In genomic region chr1:30756545-30757195, GRCh38 we compare ENCODE assay signal across 8 cellular contexts. TPM values are rescaled to one million over a fixed set of nuclear protein-coding genes. Genes with fewer than 3 reads are reported as not detected.
DNase-seq lines count a peak whose midpoint lies in the region; ATAC-seq and TF ChIP-seq lines count a peak whose summit lies in the region.

No MANE protein-coding gene starts in this region.

- DNase-seq in CD8-positive, alpha-beta T cell = peak; percentile 52 to 87 (median 80)
- peak; percentile 99 for DNase-seq in NB4 (ENCODE audit: low read depth)
- peak; percentile 68 for DNase-seq in activated CD8-positive, alpha-beta memory T cell treated with anti-CD3 and anti-CD28 coated beads, Interleukin-2, amount 50 U/mL, for 1 hour (ENCODE audit: extremely low read depth)
- DNase-seq in neuronal stem cell (ENCODE audit: low spot score) = no peak
- no peak for DNase-seq in SHP77 (lab: John Stamatoyannopoulos, UW)

- H3K4me3 ChIP-seq in CD8-positive, alpha-beta T cell (ENCODE audit: low read depth, low read length) = peak overlapping the region; percentile 87
- H3K4me3 ChIP-seq in NB4 (ENCODE audit: low read depth, low read length) (peak overlapping the region; percentile 93), esophagus (ENCODE audit: low read depth in 1 of 2, low read length in 2 of 2) (peak overlapping the region; percentile 25 to 30), neuronal stem cell (ENCODE audit: low read length in 2 of 2) (no peak overlapping the region), urinary bladder (ENCODE audit: low read depth, low read length) (peak overlapping the region; percentile 32)

- peak overlapping the region; percentile 97 for H3K4me3 Mint-ChIP-seq in CD8-positive, alpha-beta T cell

- peaks cover 86% of the 10 kb centered on the region for H3K4me1 Mint-ChIP-seq in CD8-positive, alpha-beta T cell (ENCODE audit: low read depth)

- no peak overlapping the region for H2BK12ac ChIP-seq in neuronal stem cell (ENCODE audit: low read length)

- no peak overlapping the region for H4K8ac ChIP-seq in neuronal stem cell (ENCODE audit: low read depth, low read length)

- TF ChIP-seq POLR2A in NB4 (IDR thresholded peaks at IDR 0.05; ENCODE audit: extremely low read depth, insufficient read length) = no peak

- H3K36me3 ChIP-seq in CD8-positive, alpha-beta T cell (ENCODE audit: insufficient read depth, low read length) = no peaks in the 10 kb centered on the region
- H3K36me3 ChIP-seq in esophagus (ENCODE audit: control insufficient read depth in 2 of 2, insufficient read depth in 2 of 2, low read length in 1 of 2) (no peaks in the 10 kb centered on the region), neuronal stem cell (replicated peaks in 1 of 2; ENCODE audit: control insufficient read depth in 2 of 2, insufficient read depth in 2 of 2, low read length in 2 of 2) (no peaks in the 10 kb centered on the region), urinary bladder (ENCODE audit: insufficient read depth) (no peaks in the 10 kb centered on the region)

- peak overlapping the region; percentile 62 for H3K18ac ChIP-seq in neuronal stem cell (ENCODE audit: low read length)

- H2BK5ac ChIP-seq in neuronal stem cell (ENCODE audit: low read length) = no peak overlapping the region

- POLR2A ChIA-PET in CD8-positive, alpha-beta T cell (lab: Charles Lee) = interaction anchor here (1.4 to 14.7 kb wide), 4 partner anchors 9 to 37 kb away, joined by 4 to 326 read pairs (median 69); partner anchors contain the start of gene MATN1

- CTCF ChIA-PET in CD8-positive, alpha-beta T cell (lab: Charles Lee) = interaction anchor here (0.6 to 27.7 kb wide), 9 partner anchors 8 to 37 kb away, joined by 3 to 338 read pairs (median 10); no protein-coding TSS in a partner anchor

- H3K27ac Mint-ChIP-seq in CD8-positive, alpha-beta T cell = peak overlapping the region; percentile 99

- H3K79me1 ChIP-seq in neuronal stem cell (ENCODE audit: low read depth, low read length) = no peaks in the 10 kb centered on the region

- intact Hi-C loops in CD8-positive, alpha-beta T cell (cut with DNase I, micrococcal nuclease) = loop anchor here (1.0 to 10.0 kb wide), 7 partner anchors 9 to 1178 kb away; partner anchors contain the start of genes PEF1 (in 1 of the 2), PTP4A2 (in 1 of the 2) and PUM1 (in 1 of the 2)

- peaks cover 72% of the 10 kb centered on the region for H3K4me1 ChIP-seq in CD8-positive, alpha-beta T cell (ENCODE audit: insufficient read depth, low read length)
- H3K4me1 ChIP-seq in esophagus (ENCODE audit: control insufficient read depth in 2 of 2, insufficient read depth in 2 of 2, low read length in 1 of 2) (peaks cover 0 to 3% of the 10 kb centered on the region in 2 donors), neuronal stem cell (ENCODE audit: control insufficient read depth in 2 of 2, insufficient read depth in 1 of 2, low read depth in 1 of 2, low read length in 2 of 2) (peaks cover 11 to 16% of the 10 kb centered on the region in 2 donors), urinary bladder (ENCODE audit: insufficient read depth) (no peaks in the 10 kb centered on the region)

- no peaks in the 10 kb centered on the region for H3K27me3 Mint-ChIP-seq in CD8-positive, alpha-beta T cell (ENCODE audit: low read depth)

- H3K4me2 ChIP-seq in neuronal stem cell (ENCODE audit: insufficient read depth, low read length, poor library complexity, severe bottlenecking) = no peak overlapping the region

- H2BK15ac ChIP-seq in neuronal stem cell (ENCODE audit: low read length) = no peak overlapping the region

- no peaks in the 10 kb centered on the region for H3K9me3 Mint-ChIP-seq in CD8-positive, alpha-beta T cell

- peak overlapping the region; percentile 52 for H3K23ac ChIP-seq in neuronal stem cell (ENCODE audit: low read depth, low read length, poor library complexity)

- H3K9me3 ChIP-seq in CD8-positive, alpha-beta T cell (ENCODE audit: low read length) = no peaks in the 10 kb centered on the region
- H3K9me3 ChIP-seq in esophagus (ENCODE audit: control insufficient read depth in 2 of 2, insufficient read depth in 1 of 2, low read depth in 1 of 2, low read length in 1 of 2) (no peaks in the 10 kb centered on the region), neuronal stem cell (replicated peaks in 1 of 2; ENCODE audit: control insufficient read depth in 2 of 2, insufficient read depth in 1 of 2, low read depth in 1 of 2, low read length in 2 of 2) (peaks cover 0 to 3% of the 10 kb centered on the region in 2 donors)

- H3K27me3 ChIP-seq in CD8-positive, alpha-beta T cell (ENCODE audit: insufficient read depth, low read length) = no peaks in the 10 kb centered on the region
- H3K27me3 ChIP-seq in esophagus (ENCODE audit: control insufficient read depth in 1 of 2, insufficient read depth in 2 of 2, low read length in 2 of 2) = no peaks in the 10 kb centered on the region
- H3K27me3 ChIP-seq in neuronal stem cell (ENCODE audit: control insufficient read depth in 3 of 3, insufficient read depth in 3 of 3, low read depth in 1 of 3, low read length in 3 of 3) = no peaks in the 10 kb centered on the region

- peaks cover 40% of the 10 kb centered on the region for H3K36me3 Mint-ChIP-seq in CD8-positive, alpha-beta T cell

- H2AK5ac ChIP-seq in neuronal stem cell (ENCODE audit: low read depth, low read length) = peak overlapping the region; percentile 20

- no peak overlapping the region for H3K9ac ChIP-seq in neuronal stem cell (ENCODE audit: low read depth, low read length, poor library complexity)

- no peak overlapping the region for H4K91ac ChIP-seq in neuronal stem cell (ENCODE audit: low read depth, low read length, poor library complexity)

- 54 to 69% methylated on average over 11 of the region's 11 CpGs for WGBS in esophagus, 2 donors
- no CpG with 5 or more reads among the region's 11 CpGs for WGBS in neuronal stem cell (ENCODE audit: extremely low coverage in 2 of 2, insufficient read length in 2 of 2, insufficient replicate concordance in 1 of 2), 2 donors
- WGBS in urinary bladder = 67% methylated on average over 11 of the region's 11 CpGs

- no peak for TF ChIP-seq CTCF in CD8-positive, alpha-beta T cell (IDR thresholded peaks at IDR 0.05)
- TF ChIP-seq CTCF in NB4 (IDR thresholded peaks at IDR 0.05; ENCODE audit: low read depth, low read length) = no peak

- H3K27ac ChIP-seq in CD8-positive, alpha-beta T cell (ENCODE audit: low read depth, low read length) = peak overlapping the region; percentile 78
- H3K27ac ChIP-seq in esophagus (ENCODE audit: low read depth in 2 of 2, low read length in 1 of 2) (peak overlapping the region; percentile 50 to 54), neuronal stem cell (replicated peaks; ENCODE audit: low read length) (no peak overlapping the region), urinary bladder (ENCODE audit: low read depth) (peak overlapping the region; percentile 48)

- no peak overlapping the region for H2BK120ac ChIP-seq in neuronal stem cell (ENCODE audit: low read depth, low read length)

- peak; percentile 59 for ATAC-seq in CD8-positive, alpha-beta T cell
- no peak for ATAC-seq in HG03432 (IDR thresholded peaks at IDR 0.05; ENCODE audit: unreplicated experiment)

- peak overlapping the region; percentile 83 for H3K14ac ChIP-seq in neuronal stem cell (ENCODE audit: low read length)

- peak overlapping the region; percentile 45 for H2AFZ ChIP-seq in neuronal stem cell (ENCODE audit: low read length)

- H3K4ac ChIP-seq in neuronal stem cell (ENCODE audit: low read length) = no peak overlapping the region

RNA-seq across cellular contexts. Expression of gene LAPTM5, which starts 0.9 kb away (rescaled TPM):
- 100 to 1,000 TPM; 629 to 653 TPM for total RNA-seq in CD8-positive, alpha-beta T cell
- 10 to 100 TPM in 1 of 2 donors, 1 to 10 TPM in 1; 10.0 to 15.5 TPM for polyA plus RNA-seq in esophagus
- 0.15 TPM for polyA plus RNA-seq in neuronal stem cell (2013, experiment 1 of 2)
- polyA plus RNA-seq in neuronal stem cell (2013, experiment 2 of 2) = 0.10 TPM
- total RNA-seq in urinary bladder = 20.4 TPM
- polyA plus RNA-seq in urinary bladder = 99.9 TPM

RNA-seq across cellular contexts. Expression of gene MATN1, which starts 33.3 kb away (rescaled TPM):
- total RNA-seq in CD8-positive, alpha-beta T cell = 1 to 10 TPM; 6.6 to 7.4 TPM
- under 1 TPM; 0.01 to 0.02 TPM for polyA plus RNA-seq in esophagus
- 0.04 TPM for polyA plus RNA-seq in neuronal stem cell (2013, experiment 1 of 2)
- 0.01 TPM for polyA plus RNA-seq in neuronal stem cell (2013, experiment 2 of 2)
- 0.85 TPM for total RNA-seq in urinary bladder
- 0.24 TPM for polyA plus RNA-seq in urinary bladder

Comparison
In these comparisons a context has a peak if more than half of its experiments do, and no peak if none do; other contexts are left out.
1. DNase-seq: peak in CD8-positive, alpha-beta T cell (7 of 7), NB4 (single experiment) and activated CD8-positive, alpha-beta memory T cell treated with anti-CD3 and anti-CD28 coated beads, Interleukin-2, amount 50 U/mL, for 1 hour (single experiment); none in neuronal stem cell (single experiment) and SHP77 (0 of 2).
2. H3K4me3 ChIP-seq: peak in CD8-positive, alpha-beta T cell (single experiment), NB4 (single experiment), esophagus (2 of 2) and urinary bladder (single experiment); none in neuronal stem cell (0 of 2).
3. RNA of gene LAPTM5, which starts 0.9 kb away (total RNA-seq): 629 to 653 TPM in CD8-positive, alpha-beta T cell; 20.4 TPM in urinary bladder (single experiment); every median in the first group is over 10 times any median in the second.